ENCODE assay signal across 8 cellular contexts in genomic region chr16:56931253-56931768, GRCh38.
DNase-seq lines count a peak whose midpoint lies in the region; ATAC-seq lines count a peak whose summit lies in the region.

No MANE protein-coding gene starts in this region.

- peaks cover 38% of the 10 kb centered on the region for H3K36me3 Mint-ChIP-seq in dendritic cell treated with granulocyte-macrophage colony-stimulating factor and Interleukin-4, amounts not matched to agents 40 ng/mL and 50 ng/mL, for 4 days (ENCODE audit: low read depth)

- peak overlapping the region; percentile 100 for H3K27ac Mint-ChIP-seq in dendritic cell treated with granulocyte-macrophage colony-stimulating factor and Interleukin-4, amounts not matched to agents 40 ng/mL and 50 ng/mL, for 4 days

- peak overlapping the region; percentile 67 for H3K27ac ChIP-seq in muscle layer of duodenum (ENCODE audit: low read length)

- no peaks in the 10 kb centered on the region for H3K27me3 ChIP-seq in NT2/D1 (ENCODE audit: insufficient read depth, insufficient read length)
- H3K27me3 ChIP-seq in muscle layer of duodenum (ENCODE audit: low read depth, low read length): no peaks in the 10 kb centered on the region

- peak; percentile 47 for ATAC-seq in HG02840 (IDR thresholded peaks at IDR 0.05; ENCODE audit: low FRiP score, unreplicated experiment)

- peaks cover 27% of the 10 kb centered on the region for H3K4me1 Mint-ChIP-seq in dendritic cell treated with granulocyte-macrophage colony-stimulating factor and Interleukin-4, amounts not matched to agents 40 ng/mL and 50 ng/mL, for 4 days (ENCODE audit: low read depth)

- H3K4me3 Mint-ChIP-seq in dendritic cell treated with granulocyte-macrophage colony-stimulating factor and Interleukin-4, amounts not matched to agents 40 ng/mL and 50 ng/mL, for 4 days: peak overlapping the region; percentile 99

- H3K4me1 ChIP-seq in NT2/D1 (ENCODE audit: insufficient read depth, insufficient read length) (peaks cover 4% of the 10 kb centered on the region), muscle layer of duodenum (ENCODE audit: control insufficient read depth in 1 of 2, insufficient read depth in 2 of 2, low read length in 2 of 2) (peaks cover 4 to 29% of the 10 kb centered on the region in 2 donors)

- H3K9ac ChIP-seq in NT2/D1 (ENCODE audit: insufficient read length, low read depth): peak overlapping the region; percentile 80

- H3K27me3 Mint-ChIP-seq in dendritic cell treated with granulocyte-macrophage colony-stimulating factor and Interleukin-4, amounts not matched to agents 40 ng/mL and 50 ng/mL, for 4 days: peaks cover 2% of the 10 kb centered on the region

- H3K36me3 ChIP-seq in NT2/D1 (ENCODE audit: insufficient read depth, insufficient read length, low read length) (peaks cover 35% of the 10 kb centered on the region), muscle layer of duodenum (ENCODE audit: control insufficient read depth in 1 of 2, insufficient read depth in 2 of 2, low read length in 2 of 2) (peaks cover 15% of the 10 kb centered on the region in 2 donors)

- H3K9me3 ChIP-seq in NT2/D1 (ENCODE audit: insufficient read depth, low read length) (no peaks in the 10 kb centered on the region), muscle layer of duodenum (ENCODE audit: control insufficient read depth in 1 of 2, low read length in 2 of 2) (no peaks in the 10 kb centered on the region)

- DNase-seq in activated T-cell treated with anti-CD3 and anti-CD28 coated beads for 1 hour (ENCODE audit: low read depth): peak; percentile 7
- DNase-seq in activated T-cell treated with anti-CD3 and anti-CD28 coated beads, Interleukin-2, amount 50 U/mL, for 1 hour: no peak
- no peak for DNase-seq in NT2/D1 (ENCODE audit: low read depth, low spot score)
- no peak for DNase-seq in NCI-H774 (lab: John Stamatoyannopoulos, UW)
- DNase-seq in NK-92 treated with Interleukin-12 subunit alpha and Interleukin-12 subunit beta, amount 100 ng/mL, for 24 hours (lab: John Stamatoyannopoulos, UW): no peak

- intact Hi-C loops in dendritic cell treated with granulocyte-macrophage colony-stimulating factor and Interleukin-4, amounts not matched to agents 40 ng/mL and 50 ng/mL, for 4 days (cut with micrococcal nuclease): loop anchor here (10.0 kb wide), 1 partner anchor 197 kb away; the partner anchor contains the start of gene NUP93

- no peaks in the 10 kb centered on the region for H3K9me3 Mint-ChIP-seq in dendritic cell treated with granulocyte-macrophage colony-stimulating factor and Interleukin-4, amounts not matched to agents 40 ng/mL and 50 ng/mL, for 4 days

- H3K4me3 ChIP-seq in NT2/D1 (ENCODE audit: insufficient read length, low read depth) (peak overlapping the region; percentile 89), muscle layer of duodenum (ENCODE audit: low read depth in 1 of 2, low read length in 2 of 2) (peak overlapping the region; percentile 52 to 100)
